Comparison of ENCODE assay signal across 1 cellular context in the genomic region with DNA sequence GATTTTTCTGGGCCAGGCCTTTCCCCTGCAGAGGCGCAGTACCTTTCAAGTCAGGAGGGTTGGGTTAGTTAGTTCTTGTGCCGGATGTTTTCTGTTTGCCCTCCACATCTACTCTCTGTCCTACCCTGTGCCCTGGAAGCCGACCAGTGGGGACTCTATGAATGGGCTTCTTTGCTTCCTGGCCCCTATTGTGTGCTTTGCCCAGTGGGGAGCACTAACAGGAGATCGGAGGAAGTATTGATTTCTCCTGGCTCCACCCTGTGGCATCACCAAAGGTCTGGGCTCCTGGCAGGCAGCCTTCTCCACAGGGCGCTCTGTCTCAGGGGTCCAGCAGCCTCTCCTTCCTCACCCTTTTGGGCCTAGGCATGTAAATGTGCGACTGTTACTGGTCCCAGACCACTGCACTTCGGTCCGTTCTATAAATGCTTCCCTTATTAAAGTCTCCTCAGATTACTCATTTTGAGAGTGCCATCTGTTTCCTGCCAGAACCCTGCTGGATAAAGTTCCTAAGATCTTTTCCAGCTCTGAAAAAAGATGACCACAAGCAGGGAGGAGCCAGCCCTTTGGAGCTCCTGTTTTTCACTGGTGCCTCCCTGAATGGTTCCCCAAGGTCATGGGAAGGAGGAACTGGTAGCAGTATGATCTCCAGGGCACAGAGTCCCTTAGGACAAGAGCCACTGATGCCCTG.
TF ChIP-seq lines count a peak whose summit lies in the region.

No MANE protein-coding gene starts in this region.

TF ChIP-seq in HepG2, 621 proteins besides CTCF, POLR2A, EP300 and RAD21 (continued from another document and continues in another):
- TF ChIP-seq, protein P1, sequence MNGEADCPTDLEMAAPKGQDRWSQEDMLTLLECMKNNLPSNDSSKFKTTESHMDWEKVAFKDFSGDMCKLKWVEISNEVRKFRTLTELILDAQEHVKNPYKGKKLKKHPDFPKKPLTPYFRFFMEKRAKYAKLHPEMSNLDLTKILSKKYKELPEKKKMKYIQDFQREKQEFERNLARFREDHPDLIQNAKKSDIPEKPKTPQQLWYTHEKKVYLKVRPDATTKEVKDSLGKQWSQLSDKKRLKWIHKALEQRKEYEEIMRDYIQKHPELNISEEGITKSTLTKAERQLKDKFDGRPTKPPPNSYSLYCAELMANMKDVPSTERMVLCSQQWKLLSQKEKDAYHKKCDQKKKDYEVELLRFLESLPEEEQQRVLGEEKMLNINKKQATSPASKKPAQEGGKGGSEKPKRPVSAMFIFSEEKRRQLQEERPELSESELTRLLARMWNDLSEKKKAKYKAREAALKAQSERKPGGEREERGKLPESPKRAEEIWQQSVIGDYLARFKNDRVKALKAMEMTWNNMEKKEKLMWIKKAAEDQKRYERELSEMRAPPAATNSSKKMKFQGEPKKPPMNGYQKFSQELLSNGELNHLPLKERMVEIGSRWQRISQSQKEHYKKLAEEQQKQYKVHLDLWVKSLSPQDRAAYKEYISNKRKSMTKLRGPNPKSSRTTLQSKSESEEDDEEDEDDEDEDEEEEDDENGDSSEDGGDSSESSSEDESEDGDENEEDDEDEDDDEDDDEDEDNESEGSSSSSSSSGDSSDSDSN (CRISPR knock-in tag; IDR thresholded peaks at IDR 0.05): peak; percentile 77
- TF ChIP-seq ZNF431 (CRISPR knock-in tag; IDR thresholded peaks at IDR 0.05; ENCODE audit: borderline replicate concordance, low read depth): peak; percentile 60; the same call in 1 of the 2 replicates
- TF ChIP-seq EHMT2 (IDR thresholded peaks at IDR 0.05; ENCODE audit: borderline replicate concordance, low read depth, low read length): no peak
- TF ChIP-seq, protein P2, sequence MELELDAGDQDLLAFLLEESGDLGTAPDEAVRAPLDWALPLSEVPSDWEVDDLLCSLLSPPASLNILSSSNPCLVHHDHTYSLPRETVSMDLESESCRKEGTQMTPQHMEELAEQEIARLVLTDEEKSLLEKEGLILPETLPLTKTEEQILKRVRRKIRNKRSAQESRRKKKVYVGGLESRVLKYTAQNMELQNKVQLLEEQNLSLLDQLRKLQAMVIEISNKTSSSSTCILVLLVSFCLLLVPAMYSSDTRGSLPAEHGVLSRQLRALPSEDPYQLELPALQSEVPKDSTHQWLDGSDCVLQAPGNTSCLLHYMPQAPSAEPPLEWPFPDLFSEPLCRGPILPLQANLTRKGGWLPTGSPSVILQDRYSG (CRISPR knock-in tag; IDR thresholded peaks at IDR 0.05): no peak
- no peak for TF ChIP-seq ZHX1 (CRISPR knock-in tag; IDR thresholded peaks at IDR 0.05; ENCODE audit: low read depth)
- TF ChIP-seq, protein P3, sequence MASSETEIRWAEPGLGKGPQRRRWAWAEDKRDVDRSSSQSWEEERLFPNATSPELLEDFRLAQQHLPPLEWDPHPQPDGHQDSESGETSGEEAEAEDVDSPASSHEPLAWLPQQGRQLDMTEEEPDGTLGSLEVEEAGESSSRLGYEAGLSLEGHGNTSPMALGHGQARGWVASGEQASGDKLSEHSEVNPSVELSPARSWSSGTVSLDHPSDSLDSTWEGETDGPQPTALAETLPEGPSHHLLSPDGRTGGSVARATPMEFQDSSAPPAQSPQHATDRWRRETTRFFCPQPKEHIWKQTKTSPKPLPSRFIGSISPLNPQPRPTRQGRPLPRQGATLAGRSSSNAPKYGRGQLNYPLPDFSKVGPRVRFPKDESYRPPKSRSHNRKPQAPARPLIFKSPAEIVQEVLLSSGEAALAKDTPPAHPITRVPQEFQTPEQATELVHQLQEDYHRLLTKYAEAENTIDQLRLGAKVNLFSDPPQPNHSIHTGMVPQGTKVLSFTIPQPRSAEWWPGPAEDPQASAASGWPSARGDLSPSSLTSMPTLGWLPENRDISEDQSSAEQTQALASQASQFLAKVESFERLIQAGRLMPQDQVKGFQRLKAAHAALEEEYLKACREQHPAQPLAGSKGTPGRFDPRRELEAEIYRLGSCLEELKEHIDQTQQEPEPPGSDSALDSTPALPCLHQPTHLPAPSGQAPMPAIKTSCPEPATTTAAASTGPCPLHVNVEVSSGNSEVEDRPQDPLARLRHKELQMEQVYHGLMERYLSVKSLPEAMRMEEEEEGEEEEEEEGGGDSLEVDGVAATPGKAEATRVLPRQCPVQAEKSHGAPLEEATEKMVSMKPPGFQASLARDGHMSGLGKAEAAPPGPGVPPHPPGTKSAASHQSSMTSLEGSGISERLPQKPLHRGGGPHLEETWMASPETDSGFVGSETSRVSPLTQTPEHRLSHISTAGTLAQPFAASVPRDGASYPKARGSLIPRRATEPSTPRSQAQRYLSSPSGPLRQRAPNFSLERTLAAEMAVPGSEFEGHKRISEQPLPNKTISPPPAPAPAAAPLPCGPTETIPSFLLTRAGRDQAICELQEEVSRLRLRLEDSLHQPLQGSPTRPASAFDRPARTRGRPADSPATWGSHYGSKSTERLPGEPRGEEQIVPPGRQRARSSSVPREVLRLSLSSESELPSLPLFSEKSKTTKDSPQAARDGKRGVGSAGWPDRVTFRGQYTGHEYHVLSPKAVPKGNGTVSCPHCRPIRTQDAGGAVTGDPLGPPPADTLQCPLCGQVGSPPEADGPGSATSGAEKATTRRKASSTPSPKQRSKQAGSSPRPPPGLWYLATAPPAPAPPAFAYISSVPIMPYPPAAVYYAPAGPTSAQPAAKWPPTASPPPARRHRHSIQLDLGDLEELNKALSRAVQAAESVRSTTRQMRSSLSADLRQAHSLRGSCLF (CRISPR knock-in tag; IDR thresholded peaks at IDR 0.05; ENCODE audit: borderline replicate concordance): no peak
- no peak for TF ChIP-seq JARID2 (CRISPR knock-in tag; IDR thresholded peaks at IDR 0.05; ENCODE audit: insufficient replicate concordance)
- no peak for TF ChIP-seq CEBPB (IDR thresholded peaks at IDR 0.05; ENCODE audit: borderline replicate concordance, low read depth, low read length)
- TF ChIP-seq ZNF18 (CRISPR knock-in tag; IDR thresholded peaks at IDR 0.05; ENCODE audit: insufficient replicate concordance): no peak
- TF ChIP-seq SRY (CRISPR knock-in tag; IDR thresholded peaks at IDR 0.05): no peak
- TF ChIP-seq FOXJ3 (CRISPR knock-in tag; IDR thresholded peaks at IDR 0.05; ENCODE audit: borderline replicate concordance): peak; percentile 68
- TF ChIP-seq EEA1 (CRISPR knock-in tag; IDR thresholded peaks at IDR 0.05; ENCODE audit: borderline replicate concordance): no peak
- peak; percentile 87 for TF ChIP-seq HDAC2 (CRISPR knock-in tag; IDR thresholded peaks at IDR 0.05)
- no peak for TF ChIP-seq ZNF780A (CRISPR knock-in tag; IDR thresholded peaks at IDR 0.05)
- TF ChIP-seq ZNF263 (CRISPR knock-in tag; IDR thresholded peaks at IDR 0.05): peak; percentile 100
- TF ChIP-seq, protein P4, sequence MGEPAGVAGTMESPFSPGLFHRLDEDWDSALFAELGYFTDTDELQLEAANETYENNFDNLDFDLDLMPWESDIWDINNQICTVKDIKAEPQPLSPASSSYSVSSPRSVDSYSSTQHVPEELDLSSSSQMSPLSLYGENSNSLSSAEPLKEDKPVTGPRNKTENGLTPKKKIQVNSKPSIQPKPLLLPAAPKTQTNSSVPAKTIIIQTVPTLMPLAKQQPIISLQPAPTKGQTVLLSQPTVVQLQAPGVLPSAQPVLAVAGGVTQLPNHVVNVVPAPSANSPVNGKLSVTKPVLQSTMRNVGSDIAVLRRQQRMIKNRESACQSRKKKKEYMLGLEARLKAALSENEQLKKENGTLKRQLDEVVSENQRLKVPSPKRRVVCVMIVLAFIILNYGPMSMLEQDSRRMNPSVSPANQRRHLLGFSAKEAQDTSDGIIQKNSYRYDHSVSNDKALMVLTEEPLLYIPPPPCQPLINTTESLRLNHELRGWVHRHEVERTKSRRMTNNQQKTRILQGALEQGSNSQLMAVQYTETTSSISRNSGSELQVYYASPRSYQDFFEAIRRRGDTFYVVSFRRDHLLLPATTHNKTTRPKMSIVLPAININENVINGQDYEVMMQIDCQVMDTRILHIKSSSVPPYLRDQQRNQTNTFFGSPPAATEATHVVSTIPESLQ (CRISPR knock-in tag; conservative IDR thresholded peaks at IDR 0.05): no peak
- TF ChIP-seq ZBTB7A (CRISPR knock-in tag; IDR thresholded peaks at IDR 0.05): peak; percentile 74; the same call in 1 of the 2 replicates
- TF ChIP-seq ZNF235 (CRISPR knock-in tag; IDR thresholded peaks at IDR 0.05; ENCODE audit: borderline replicate concordance): no peak
- TF ChIP-seq SETDB1 (CRISPR knock-in tag; IDR thresholded peaks at IDR 0.05; ENCODE audit: borderline replicate concordance): no peak
- TF ChIP-seq GZF1 (CRISPR knock-in tag; IDR thresholded peaks at IDR 0.05): peak; percentile 47; the same call in 1 of the 2 replicates
- TF ChIP-seq ZNF333 (CRISPR knock-in tag; IDR thresholded peaks at IDR 0.05; ENCODE audit: borderline replicate concordance): no peak
- no peak for TF ChIP-seq DNMT3B (CRISPR knock-in tag; conservative IDR thresholded peaks at IDR 0.05)
- TF ChIP-seq SOX5 (CRISPR knock-in tag; IDR thresholded peaks at IDR 0.05; ENCODE audit: borderline replicate concordance): peak; percentile 86; the same call in 1 of the 2 replicates
- TF ChIP-seq PCBP2 (optimal IDR thresholded peaks at IDR 0.05; ENCODE audit: low read depth, low read length, poor library complexity, severe bottlenecking): no peak
- no peak for TF ChIP-seq SRSF9 (IDR thresholded peaks at IDR 0.05; ENCODE audit: borderline replicate concordance, insufficient read depth, low read depth, low read length, poor library complexity, severe bottlenecking)
- TF ChIP-seq SPEN (CRISPR knock-in tag; IDR thresholded peaks at IDR 0.05; ENCODE audit: low read depth): 0 out of 2 replicates have a peak, but pooled peaks have one; percentile 49
- peak; percentile 74; the same call in 1 of the 2 replicates for TF ChIP-seq ZBTB43 (CRISPR knock-in tag; conservative IDR thresholded peaks at IDR 0.05)
- TF ChIP-seq ZBTB10 (CRISPR knock-in tag; IDR thresholded peaks at IDR 0.05; ENCODE audit: borderline replicate concordance): peak; percentile 65; the same call in 1 of the 2 replicates
- TF ChIP-seq, protein P5, sequence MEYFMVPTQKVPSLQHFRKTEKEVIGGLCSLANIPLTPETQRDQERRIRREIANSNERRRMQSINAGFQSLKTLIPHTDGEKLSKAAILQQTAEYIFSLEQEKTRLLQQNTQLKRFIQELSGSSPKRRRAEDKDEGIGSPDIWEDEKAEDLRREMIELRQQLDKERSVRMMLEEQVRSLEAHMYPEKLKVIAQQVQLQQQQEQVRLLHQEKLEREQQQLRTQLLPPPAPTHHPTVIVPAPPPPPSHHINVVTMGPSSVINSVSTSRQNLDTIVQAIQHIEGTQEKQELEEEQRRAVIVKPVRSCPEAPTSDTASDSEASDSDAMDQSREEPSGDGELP (IDR thresholded peaks at IDR 0.05; ENCODE audit: borderline replicate concordance, low read depth): peak; percentile 21; the same call in 1 of the 2 replicates
- no peak for TF ChIP-seq ZSCAN20 (CRISPR knock-in tag; IDR thresholded peaks at IDR 0.05; ENCODE audit: borderline replicate concordance)
- TF ChIP-seq ZFP36L2 (CRISPR knock-in tag; IDR thresholded peaks at IDR 0.05): no peak
